Comparison of ENCODE assay signal across 8 cellular contexts in the genomic region with DNA sequence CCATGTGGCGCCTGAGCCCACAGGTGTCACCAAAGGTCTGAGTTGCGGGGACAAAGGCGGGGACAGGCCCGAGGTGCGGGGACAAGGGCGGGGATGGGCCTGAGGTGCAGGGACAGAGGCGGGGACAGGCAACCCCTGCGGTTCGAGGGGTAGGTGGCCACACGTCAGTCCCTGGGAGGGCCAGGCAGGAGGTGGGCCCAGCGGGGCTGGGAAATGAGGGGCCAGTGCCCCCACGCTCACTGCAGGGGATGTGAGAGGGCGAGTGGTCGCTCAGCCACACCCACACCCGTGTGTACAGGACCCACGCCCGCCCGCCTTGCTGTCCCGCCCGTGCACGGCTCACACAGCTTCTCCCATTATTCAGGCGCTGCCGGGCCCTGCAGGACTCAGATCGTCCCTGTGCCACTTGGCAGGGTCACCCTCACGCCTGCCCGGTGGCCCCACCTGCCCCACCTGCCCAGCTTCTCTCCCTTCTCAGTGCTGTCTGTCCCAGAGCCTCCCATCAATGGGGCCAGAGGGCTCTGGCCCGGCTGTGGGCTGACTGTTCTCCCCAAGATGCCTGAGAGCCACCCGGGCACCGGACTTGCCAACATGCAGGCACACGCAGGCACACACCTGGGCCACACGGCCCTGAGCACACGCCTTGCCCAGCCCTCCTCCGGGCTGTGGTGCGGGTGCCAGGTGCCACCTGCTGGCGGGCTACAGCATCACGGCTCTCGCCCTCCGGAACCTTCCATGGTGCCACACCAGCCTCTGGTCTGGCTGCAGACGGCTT. TPM values are rescaled to one million over a fixed set of nuclear protein-coding genes. Genes with fewer than 3 reads are reported as not detected.
DNase-seq lines count a peak whose midpoint lies in the region; ATAC-seq and TF ChIP-seq lines count a peak whose summit lies in the region.

No MANE protein-coding gene starts in this region.

- no peaks in the 10 kb centered on the region for H3K36me3 Mint-ChIP-seq in activated CD4-positive, alpha-beta T cell treated with anti-CD3 and anti-CD28 coated beads, Interleukin-2, amount 10 ng/mL, durations not matched to agents 7 days and 5 days (ENCODE audit: low read depth)

- no peak overlapping the region for H3K4me3 Mint-ChIP-seq in activated CD4-positive, alpha-beta T cell treated with anti-CD3 and anti-CD28 coated beads, Interleukin-2, amount 10 ng/mL, durations not matched to agents 7 days and 5 days

- peaks cover 18% of the 10 kb centered on the region for H3K4me1 ChIP-seq in lower lobe of right lung

- no peaks in the 10 kb centered on the region for H3K9me3 ChIP-seq in lower lobe of right lung

- H3K27ac ChIP-seq in lower lobe of right lung: no peak overlapping the region

- peak; percentile 95 for TF ChIP-seq CTCF in lower lobe of right lung (IDR thresholded peaks at IDR 0.05)

- DNase-seq in G401 (ENCODE audit: low spot score) (peak; percentile 82), NCI-H345 (lab: John Stamatoyannopoulos, UW) (peak; percentile 83), dedifferentiated amniotic fluid mesenchymal stem cell (ENCODE audit: extremely low spot score) (peak; percentile 15), lower lobe of right lung (peak; percentile 82), DMS114 treated with DMSO at 0.1 percent for 48 hours (lab: John Stamatoyannopoulos, UW; ENCODE audit: unreplicated experiment) (no peak)
- DNase-seq in activated CD4-positive, alpha-beta T cell treated with anti-CD3 and anti-CD28 coated beads, Interleukin-2, amount 10 ng/mL, durations not matched to agents 7 days and 5 days: peak; percentile 67
- DNase-seq in stimulated activated CD8-positive, alpha-beta memory T cell treated with anti-CD3 and anti-CD28 coated beads, Interleukin-12 subunit alpha, Interleukin-12 subunit beta, amount 100 ng/mL, for 4 hours (ENCODE audit: low read depth): peak; percentile 46

- CTCF ChIA-PET in activated CD4-positive, alpha-beta T cell treated with anti-CD3 and anti-CD28 coated beads, Interleukin-2, amount 10 ng/mL, durations not matched to agents 7 days and 5 days (lab: Charles Lee): interaction anchor here (0.6 to 1.4 kb wide), 3 partner anchors 141 to 202 kb away, joined by 3 to 5 read pairs (median 3); no protein-coding TSS in a partner anchor

- H3K27ac Mint-ChIP-seq in activated CD4-positive, alpha-beta T cell treated with anti-CD3 and anti-CD28 coated beads, Interleukin-2, amount 10 ng/mL, durations not matched to agents 7 days and 5 days: no peak overlapping the region

- POLR2A ChIA-PET in activated CD4-positive, alpha-beta T cell treated with anti-CD3 and anti-CD28 coated beads, Interleukin-2, amount 10 ng/mL, durations not matched to agents 7 days and 5 days (lab: Charles Lee): no interaction called here

- H3K4me3 ChIP-seq in lower lobe of right lung: no peak overlapping the region

- in situ Hi-C loops in G401 (cut with HindIII; ENCODE audit: low sequenced_read_pairs): no loop called here

- H3K4me1 Mint-ChIP-seq in activated CD4-positive, alpha-beta T cell treated with anti-CD3 and anti-CD28 coated beads, Interleukin-2, amount 10 ng/mL, durations not matched to agents 7 days and 5 days: no peaks in the 10 kb centered on the region

- H3K27me3 Mint-ChIP-seq in activated CD4-positive, alpha-beta T cell treated with anti-CD3 and anti-CD28 coated beads, Interleukin-2, amount 10 ng/mL, durations not matched to agents 7 days and 5 days: peaks cover 2% of the 10 kb centered on the region

- peaks cover 51% of the 10 kb centered on the region for H3K27me3 ChIP-seq in lower lobe of right lung (ENCODE audit: low read depth)

- intact Hi-C loops in lower lobe of right lung (cut with DNase I): no loop called here

- H3K9me3 Mint-ChIP-seq in activated CD4-positive, alpha-beta T cell treated with anti-CD3 and anti-CD28 coated beads, Interleukin-2, amount 10 ng/mL, durations not matched to agents 7 days and 5 days: no peaks in the 10 kb centered on the region

- ATAC-seq in HG03066 (IDR thresholded peaks at IDR 0.05; ENCODE audit: low read depth, unreplicated experiment) (peak; percentile 75), lower lobe of right lung (peak; percentile 92 to 94)

- no peaks in the 10 kb centered on the region for H3K36me3 ChIP-seq in lower lobe of right lung

RNA-seq across cellular contexts. Expression of gene MUC6, which starts 14.2 kb away (rescaled TPM):
- not detected in 2 replicates for total RNA-seq in G401 (2014; rRNA removed; shearing (Covaris generic))
- total RNA-seq in activated CD4-positive, alpha-beta T cell treated with anti-CD3 and anti-CD28 coated beads, Interleukin-2, amount 10 ng/mL, durations not matched to agents 7 days and 5 days: not detected
- total RNA-seq in lower lobe of right lung: 0.09 TPM

RNA-seq across cellular contexts. Expression of gene MUC2, which starts 23.9 kb away (rescaled TPM):
- not detected in 2 replicates for total RNA-seq in G401 (2014; rRNA removed; shearing (Covaris generic))
- not detected for total RNA-seq in activated CD4-positive, alpha-beta T cell treated with anti-CD3 and anti-CD28 coated beads, Interleukin-2, amount 10 ng/mL, durations not matched to agents 7 days and 5 days
- total RNA-seq in lower lobe of right lung: not detected
